In genomic region chr22:22061085-22062077, GRCh38 we compare ENCODE assay signal across 8 cellular contexts.
DNase-seq lines count a peak whose midpoint lies in the region; ATAC-seq and TF ChIP-seq lines count a peak whose summit lies in the region.

No MANE protein-coding gene starts in this region.

- CTCF ChIA-PET in SK-N-SH (lab: Yijun Ruan, JAX) = interaction anchor here (0.6 to 5.2 kb wide), 16 partner anchors 9 to 146 kb away, joined by 3 to 32 read pairs (median 4); no protein-coding TSS in a partner anchor

- POLR2A ChIA-PET in SK-N-SH (lab: Yijun Ruan, JAX) = no interaction called here

- H3K4me3 ChIP-seq in SK-N-SH (ENCODE audit: low read depth in 2 of 2, low read length in 1 of 2) (no peak overlapping the region), left lung (no peak overlapping the region), aorta (ENCODE audit: low read length in 2 of 2) (no peak overlapping the region)

- H3K79me2 ChIP-seq in SK-N-SH (ENCODE audit: insufficient read depth) = no peaks in the 10 kb centered on the region; the same call in 1 of the 2 replicates

- H3K27me3 ChIP-seq in SK-N-SH (ENCODE audit: insufficient read depth) = peaks cover 23% of the 10 kb centered on the region; the same call in 1 of the 2 replicates
- peaks cover 0 to 22% of the 10 kb centered on the region in 2 donors for H3K27me3 ChIP-seq in left lung
- no peaks in the 10 kb centered on the region for H3K27me3 ChIP-seq in aorta (ENCODE audit: control insufficient read depth in 1 of 2, insufficient read depth in 2 of 2, low read length in 1 of 2)

- 52% methylated on average over 10 of the region's 11 CpGs for WGBS in SK-N-SH (ENCODE audit: low lambda C conversion rate)
- 35 to 36% methylated on average over 11 of the region's 11 CpGs for WGBS in aorta, 2 donors

- intact Hi-C loops in left lung (cut with DNase I) (no loop called here), aorta (cut with DNase I) (no loop called here)

- H3K9me3 ChIP-seq in SK-N-SH = no peaks in the 10 kb centered on the region
- H3K9me3 ChIP-seq in left lung = no peaks in the 10 kb centered on the region
- no peaks in the 10 kb centered on the region for H3K9me3 ChIP-seq in aorta (ENCODE audit: control insufficient read depth, low read length)

- H4K20me1 ChIP-seq in SK-N-SH (ENCODE audit: insufficient read depth) = no peaks in the 10 kb centered on the region

- TF ChIP-seq CTCF in SK-N-SH (IDR thresholded peaks at IDR 0.05) (no peak), left lung (IDR thresholded peaks at IDR 0.05) (no peak)

- H2AFZ ChIP-seq in SK-N-SH (ENCODE audit: low read depth) = no peak overlapping the region

- TF ChIP-seq RAD21 in SK-N-SH (IDR thresholded peaks at IDR 0.05; ENCODE audit: low read length) = no peak

- H3K27ac ChIP-seq in SK-N-SH (ENCODE audit: low read depth in 2 of 2, low read length in 1 of 2) (no peak overlapping the region), left lung (peak overlapping the region in 1 of 2 donors; percentile 64), aorta (ENCODE audit: low read depth in 1 of 2, low read length in 2 of 2) (no peak overlapping the region)

- TF ChIP-seq EP300 in SK-N-SH (IDR thresholded peaks at IDR 0.05; ENCODE audit: borderline replicate concordance in 1 of 2, low read depth in 1 of 2, low read length in 1 of 2) = no peak

- no peak for DNase-seq in SK-N-SH
- DNase-seq in amniotic epithelial cell (ENCODE audit: low read depth) = peak; percentile 87
- DNase-seq in left lung = no peak
- DNase-seq in aorta = no peak
- no peak for DNase-seq in glomerular visceral epithelial cell (ENCODE audit: extremely low spot score)
- no peak for DNase-seq in DMS79 (lab: John Stamatoyannopoulos, UW)
- no peak for DNase-seq in stimulated activated CD8-positive, alpha-beta memory T cell treated with anti-CD3 and anti-CD28 coated beads, Interleukin-4, amount 100 ng/mL, for 48 hours

- H3K4me1 ChIP-seq in SK-N-SH (ENCODE audit: control insufficient read depth in 1 of 2, insufficient read depth in 2 of 2, low read depth in 1 of 2, low read length in 1 of 2) (no peaks in the 10 kb centered on the region), left lung (peaks cover 0 to 25% of the 10 kb centered on the region in 2 donors), aorta (ENCODE audit: control insufficient read depth in 1 of 2, insufficient read depth in 2 of 2, low read length in 2 of 2) (no peaks in the 10 kb centered on the region)

- H3K4me2 ChIP-seq in SK-N-SH = no peak overlapping the region

- H3F3A ChIP-seq in SK-N-SH (replicated peaks; ENCODE audit: insufficient read depth) = no peaks in the 10 kb centered on the region

- H3K9me2 ChIP-seq in SK-N-SH = no peaks in the 10 kb centered on the region

- H3K9ac ChIP-seq in SK-N-SH = no peak overlapping the region

- ATAC-seq in SK-N-SH treated with all-trans-retinoic acid at 6 μM for 48 hours (peak; percentile 34; the same call in 1 of the 3 replicates), left lung (peak; percentile 86), aorta (ENCODE audit: low FRiP score) (peak; percentile 91)

- H3K36me3 ChIP-seq in SK-N-SH (replicated peaks in 1 of 2; ENCODE audit: control insufficient read depth in 1 of 2, insufficient read depth in 2 of 2, low read length in 1 of 2) (no peaks in the 10 kb centered on the region), left lung (no peaks in the 10 kb centered on the region), aorta (ENCODE audit: control insufficient read depth in 1 of 2, insufficient read depth in 2 of 2, low read length in 1 of 2) (no peaks in the 10 kb centered on the region)

TF ChIP-seq in SK-N-SH treated with all-trans-retinoic acid at 6 μM for 48 hours, 23 proteins besides CTCF, POLR2A, EP300 and RAD21:
- TF ChIP-seq ZNF70 (CRISPR knock-in tag; IDR thresholded peaks at IDR 0.05) (no peak), SNAI2 (CRISPR knock-in tag; IDR thresholded peaks at IDR 0.05) (no peak)

TF ChIP-seq in SK-N-SH, 30 proteins besides CTCF, POLR2A, EP300 and RAD21:
- TF ChIP-seq IRF3 (IDR thresholded peaks at IDR 0.05; ENCODE audit: low read depth, low read length) (no peak), GATA2 (CRISPR knock-in tag; IDR thresholded peaks at IDR 0.05) (no peak), YY1 (IDR thresholded peaks at IDR 0.05; ENCODE audit: low read depth) (no peak), USF2 (IDR thresholded peaks at IDR 0.05; ENCODE audit: borderline replicate concordance, low read depth, low read length) (no peak), RFX5 (IDR thresholded peaks at IDR 0.05; ENCODE audit: low read length) (no peak), TAF1 (IDR thresholded peaks at IDR 0.05; ENCODE audit: borderline replicate concordance, low read depth, low read length) (no peak), USF1 (IDR thresholded peaks at IDR 0.05; ENCODE audit: borderline replicate concordance, low read depth) (no peak)

Comparison
In these comparisons a context has a peak if more than half of its experiments do, and no peak if none do; other contexts are left out.
1. ATAC-seq: peak in every context shown above with its lines; median percentile 91 in aorta; 86 in left lung; 34 in SK-N-SH treated with all-trans-retinoic acid at 6 μM for 48 hours.